Comparison of ENCODE assay signal across 1 cellular context in genomic region chr19:10420444-10421239, GRCh38.
TF ChIP-seq lines count a peak whose summit lies in the region.

Gene PDE4A (plus strand): TSS chr19:10420538. CDS start chr19:10420765, 227 bp downstream.

TF ChIP-seq in K562, 482 proteins besides CTCF, POLR2A, EP300 and RAD21 (continued from another document and continues in another):
- TF ChIP-seq ZBTB40 (IDR thresholded peaks at IDR 0.05), result no peak
- TF ChIP-seq ZBTB40 (CRISPR knock-in tag; IDR thresholded peaks at IDR 0.05), result no peak
- TF ChIP-seq SRSF3 (IDR thresholded peaks at IDR 0.05; ENCODE audit: insufficient read depth, low read length), result no peak
- TF ChIP-seq TAF15 (IDR thresholded peaks at IDR 0.05; ENCODE audit: low read depth, low read length), result no peak
- TF ChIP-seq GTF3C2 (IDR thresholded peaks at IDR 0.05; ENCODE audit: borderline replicate concordance, extremely low read depth, insufficient read length), result no peak
- peak in 1 of 2 experiments; percentile 72; a peak in 2 of 4 replicates for TF ChIP-seq HDAC1 (IDR thresholded peaks at IDR 0.05)
- 0 out of 2 replicates have a peak, but pooled peaks have one; percentile 34 for TF ChIP-seq NR2C2 (CRISPR knock-in tag; IDR thresholded peaks at IDR 0.05)
- TF ChIP-seq NR2C2 (tag; IDR thresholded peaks at IDR 0.05), result no peak
- no peak for TF ChIP-seq ZNF766 (CRISPR knock-in tag; conservative IDR thresholded peaks at IDR 0.05)
- TF ChIP-seq ZNF717 (CRISPR knock-in tag; IDR thresholded peaks at IDR 0.05), result no peak
- no peak for TF ChIP-seq GTF2A2 (tag; IDR thresholded peaks at IDR 0.05)
- no peak for TF ChIP-seq FOXM1 (IDR thresholded peaks at IDR 0.05; ENCODE audit: low read depth)
- no peak for TF ChIP-seq FOXM1 (CRISPR knock-in tag; IDR thresholded peaks at IDR 0.05; ENCODE audit: low read depth)
- 0 out of 2 replicates have a peak, but pooled peaks have one; percentile 16 for TF ChIP-seq SAFB (IDR thresholded peaks at IDR 0.05; ENCODE audit: borderline replicate concordance, low read depth, low read length)
- TF ChIP-seq ZC3H8 (IDR thresholded peaks at IDR 0.05), result no peak
- TF ChIP-seq RB1 (IDR thresholded peaks at IDR 0.05; ENCODE audit: low read depth), result peak; percentile 86
- no peak for TF ChIP-seq SREBF2 (CRISPR knock-in tag; IDR thresholded peaks at IDR 0.05)
- TF ChIP-seq SRSF1 (IDR thresholded peaks at IDR 0.05; ENCODE audit: low read depth, low read length), result no peak
- no peak for TF ChIP-seq HIVEP1 (CRISPR knock-in tag; IDR thresholded peaks at IDR 0.05)
- TF ChIP-seq ZNF75A (CRISPR knock-in tag; IDR thresholded peaks at IDR 0.05), result no peak
- no peak for TF ChIP-seq KAT7 (CRISPR knock-in tag; IDR thresholded peaks at IDR 0.05; ENCODE audit: borderline replicate concordance)
- no peak for TF ChIP-seq HLTF (IDR thresholded peaks at IDR 0.05)
- TF ChIP-seq TOE1 (IDR thresholded peaks at IDR 0.05; ENCODE audit: borderline replicate concordance), result no peak
- TF ChIP-seq TOE1 (CRISPR knock-in tag; IDR thresholded peaks at IDR 0.05; ENCODE audit: borderline replicate concordance, low read depth), result no peak
- no peak for TF ChIP-seq ZNF274 (IDR thresholded peaks at IDR 0.05; ENCODE audit: borderline replicate concordance, low read depth, low read length)
- TF ChIP-seq ZNF280B (CRISPR knock-in tag; IDR thresholded peaks at IDR 0.05), result no peak
- no peak for TF ChIP-seq TCF7L2 (IDR thresholded peaks at IDR 0.05; ENCODE audit: low read depth, low read length)
- no peak for TF ChIP-seq CBX1 (IDR thresholded peaks at IDR 0.05; ENCODE audit: low read depth)
- no peak for TF ChIP-seq TFE3 (CRISPR knock-in tag; IDR thresholded peaks at IDR 0.05)
- no peak for TF ChIP-seq ZNF316 (IDR thresholded peaks at IDR 0.05)
- no peak for TF ChIP-seq ZC3H4 (CRISPR knock-in tag; IDR thresholded peaks at IDR 0.05; ENCODE audit: borderline replicate concordance)
- no peak for TF ChIP-seq RHOXF2B (CRISPR knock-in tag; conservative IDR thresholded peaks at IDR 0.05)
- no peak for TF ChIP-seq ETS2 (tag; IDR thresholded peaks at IDR 0.05; ENCODE audit: borderline replicate concordance, poor library complexity, severe bottlenecking)
- TF ChIP-seq, protein P1, sequence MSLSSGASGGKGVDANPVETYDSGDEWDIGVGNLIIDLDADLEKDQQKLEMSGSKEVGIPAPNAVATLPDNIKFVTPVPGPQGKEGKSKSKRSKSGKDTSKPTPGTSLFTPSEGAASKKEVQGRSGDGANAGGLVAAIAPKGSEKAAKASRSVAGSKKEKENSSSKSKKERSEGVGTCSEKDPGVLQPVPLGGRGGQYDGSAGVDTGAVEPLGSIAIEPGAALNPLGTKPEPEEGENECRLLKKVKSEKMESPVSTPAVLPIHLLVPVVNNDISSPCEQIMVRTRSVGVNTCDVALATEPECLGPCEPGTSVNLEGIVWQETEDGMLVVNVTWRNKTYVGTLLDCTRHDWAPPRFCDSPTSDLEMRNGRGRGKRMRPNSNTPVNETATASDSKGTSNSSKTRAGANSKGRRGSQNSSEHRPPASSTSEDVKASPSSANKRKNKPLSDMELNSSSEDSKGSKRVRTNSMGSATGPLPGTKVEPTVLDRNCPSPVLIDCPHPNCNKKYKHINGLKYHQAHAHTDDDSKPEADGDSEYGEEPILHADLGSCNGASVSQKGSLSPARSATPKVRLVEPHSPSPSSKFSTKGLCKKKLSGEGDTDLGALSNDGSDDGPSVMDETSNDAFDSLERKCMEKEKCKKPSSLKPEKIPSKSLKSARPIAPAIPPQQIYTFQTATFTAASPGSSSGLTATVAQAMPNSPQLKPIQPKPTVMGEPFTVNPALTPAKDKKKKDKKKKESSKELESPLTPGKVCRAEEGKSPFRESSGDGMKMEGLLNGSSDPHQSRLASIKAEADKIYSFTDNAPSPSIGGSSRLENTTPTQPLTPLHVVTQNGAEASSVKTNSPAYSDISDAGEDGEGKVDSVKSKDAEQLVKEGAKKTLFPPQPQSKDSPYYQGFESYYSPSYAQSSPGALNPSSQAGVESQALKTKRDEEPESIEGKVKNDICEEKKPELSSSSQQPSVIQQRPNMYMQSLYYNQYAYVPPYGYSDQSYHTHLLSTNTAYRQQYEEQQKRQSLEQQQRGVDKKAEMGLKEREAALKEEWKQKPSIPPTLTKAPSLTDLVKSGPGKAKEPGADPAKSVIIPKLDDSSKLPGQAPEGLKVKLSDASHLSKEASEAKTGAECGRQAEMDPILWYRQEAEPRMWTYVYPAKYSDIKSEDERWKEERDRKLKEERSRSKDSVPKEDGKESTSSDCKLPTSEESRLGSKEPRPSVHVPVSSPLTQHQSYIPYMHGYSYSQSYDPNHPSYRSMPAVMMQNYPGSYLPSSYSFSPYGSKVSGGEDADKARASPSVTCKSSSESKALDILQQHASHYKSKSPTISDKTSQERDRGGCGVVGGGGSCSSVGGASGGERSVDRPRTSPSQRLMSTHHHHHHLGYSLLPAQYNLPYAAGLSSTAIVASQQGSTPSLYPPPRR (CRISPR knock-in tag; IDR thresholded peaks at IDR 0.05; ENCODE audit: borderline replicate concordance), result no peak
- no peak for TF ChIP-seq RBM17 (IDR thresholded peaks at IDR 0.05; ENCODE audit: borderline replicate concordance, low read depth, low read length)
- TF ChIP-seq CHD4 (IDR thresholded peaks at IDR 0.05; ENCODE audit: insufficient read depth, insufficient replicate concordance, low read depth, low read length, poor library complexity, severe bottlenecking), result no peak
- no peak for TF ChIP-seq MCM3 (IDR thresholded peaks at IDR 0.05)
- no peak for TF ChIP-seq ZNF124 (CRISPR knock-in tag; IDR thresholded peaks at IDR 0.05)
- TF ChIP-seq MYBL2 (IDR thresholded peaks at IDR 0.05; ENCODE audit: low read depth), result no peak
- no peak for TF ChIP-seq MYBL2 (CRISPR knock-in tag; IDR thresholded peaks at IDR 0.05; ENCODE audit: borderline replicate concordance)
- no peak for TF ChIP-seq TARDBP (IDR thresholded peaks at IDR 0.05)
- no peak for TF ChIP-seq ZBED1 (IDR thresholded peaks at IDR 0.05)
- TF ChIP-seq SLC30A9 (CRISPR knock-in tag; IDR thresholded peaks at IDR 0.05), result no peak
- TF ChIP-seq, protein P2, sequence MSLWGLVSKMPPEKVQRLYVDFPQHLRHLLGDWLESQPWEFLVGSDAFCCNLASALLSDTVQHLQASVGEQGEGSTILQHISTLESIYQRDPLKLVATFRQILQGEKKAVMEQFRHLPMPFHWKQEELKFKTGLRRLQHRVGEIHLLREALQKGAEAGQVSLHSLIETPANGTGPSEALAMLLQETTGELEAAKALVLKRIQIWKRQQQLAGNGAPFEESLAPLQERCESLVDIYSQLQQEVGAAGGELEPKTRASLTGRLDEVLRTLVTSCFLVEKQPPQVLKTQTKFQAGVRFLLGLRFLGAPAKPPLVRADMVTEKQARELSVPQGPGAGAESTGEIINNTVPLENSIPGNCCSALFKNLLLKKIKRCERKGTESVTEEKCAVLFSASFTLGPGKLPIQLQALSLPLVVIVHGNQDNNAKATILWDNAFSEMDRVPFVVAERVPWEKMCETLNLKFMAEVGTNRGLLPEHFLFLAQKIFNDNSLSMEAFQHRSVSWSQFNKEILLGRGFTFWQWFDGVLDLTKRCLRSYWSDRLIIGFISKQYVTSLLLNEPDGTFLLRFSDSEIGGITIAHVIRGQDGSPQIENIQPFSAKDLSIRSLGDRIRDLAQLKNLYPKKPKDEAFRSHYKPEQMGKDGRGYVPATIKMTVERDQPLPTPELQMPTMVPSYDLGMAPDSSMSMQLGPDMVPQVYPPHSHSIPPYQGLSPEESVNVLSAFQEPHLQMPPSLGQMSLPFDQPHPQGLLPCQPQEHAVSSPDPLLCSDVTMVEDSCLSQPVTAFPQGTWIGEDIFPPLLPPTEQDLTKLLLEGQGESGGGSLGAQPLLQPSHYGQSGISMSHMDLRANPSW (CRISPR knock-in tag; IDR thresholded peaks at IDR 0.05), result no peak
- TF ChIP-seq STAT5A (IDR thresholded peaks at IDR 0.05; ENCODE audit: borderline replicate concordance, low read length), result no peak
